ENCODE assay signal across 14 cellular contexts in the genomic region with DNA sequence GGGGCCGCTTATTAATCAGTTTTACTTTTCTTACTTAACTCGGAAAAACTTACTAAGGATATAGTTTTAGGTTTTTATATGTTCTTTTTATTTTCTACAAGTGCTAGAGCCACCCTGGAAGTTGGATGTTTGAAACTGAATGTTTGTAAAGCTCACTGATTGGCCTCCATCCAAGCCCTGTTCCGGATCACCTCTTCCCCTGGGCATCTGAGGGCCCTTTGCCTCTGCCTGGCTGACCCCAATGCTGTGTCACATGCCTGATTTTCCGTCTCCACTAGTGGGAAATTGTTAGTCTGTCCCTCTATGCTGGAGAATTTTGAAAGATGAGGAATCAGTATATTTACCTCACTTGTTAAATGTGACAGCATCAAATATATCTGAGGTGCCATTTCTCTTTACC.
DNase-seq lines count a peak whose midpoint lies in the region; ATAC-seq and TF ChIP-seq lines count a peak whose summit lies in the region.
"Had no signal": no experiment of that assay in that cellular context is flagged by ENCODE, and none has a peak within 500 bp of the region (broad histone marks: within the 10 kb centered on the region; RNA-seq: fewer than 3 reads in every experiment).

No MANE protein-coding gene starts in this region.

- H3K27me3 Mint-ChIP-seq in chondrocyte (ENCODE audit: low read depth) = no peaks in the 10 kb centered on the region

- peak; percentile 28 for DNase-seq in DMS53 (lab: John Stamatoyannopoulos, UW)
- DNase-seq in DMS53 treated with DMSO at 0.1 percent for 48 hours (lab: John Stamatoyannopoulos, UW; ENCODE audit: unreplicated experiment) = no peak
- DNase-seq in caudate nucleus (lab: John Stamatoyannopoulos, UW) = no peak
- DNase-seq in kidney tubule cell (ENCODE audit: low spot score) = peak; percentile 9
- DNase-seq in posterior cingulate gyrus = no peak
- no peak for DNase-seq in midbrain (lab: John Stamatoyannopoulos, UW)
- no peak for DNase-seq in chondrocyte (ENCODE audit: low spot score)
- DNase-seq: C1 segment of cervical spinal cord; Calu3; CD4-positive, alpha-beta T cell; GM23248 had no signal

- H3K9me3 Mint-ChIP-seq in chondrocyte (ENCODE audit: low read depth) = no peaks in the 10 kb centered on the region
- H3K9me3 Mint-ChIP-seq: CD4-positive, alpha-beta T cell had no signal

- H3K27ac Mint-ChIP-seq in chondrocyte (ENCODE audit: unreplicated experiment) = no peak overlapping the region
- H3K27ac Mint-ChIP-seq: CD4-positive, alpha-beta T cell had no signal

- H3K4me3 Mint-ChIP-seq in chondrocyte (ENCODE audit: unreplicated experiment) = no peak overlapping the region
- H3K4me3 Mint-ChIP-seq: CD4-positive, alpha-beta T cell had no signal

- ATAC-seq in GM21360 (IDR thresholded peaks at IDR 0.05; ENCODE audit: unreplicated experiment) = no peak

- H3K27ac ChIP-seq in caudate nucleus (ENCODE audit: low read depth, low read length) = peak overlapping the region; percentile 16
- H3K27ac ChIP-seq: 22Rv1, GM23248, HL-60 had no signal

- intact Hi-C loops in posterior cingulate gyrus (cut with DNase I) = no loop called here

- H3K36me3 Mint-ChIP-seq in chondrocyte (ENCODE audit: low read depth) = no peaks in the 10 kb centered on the region

- TF ChIP-seq CTCF in chondrocyte (IDR thresholded peaks at IDR 0.05) = no peak

- H3K4me1 Mint-ChIP-seq in chondrocyte (ENCODE audit: low read depth) = no peaks in the 10 kb centered on the region

Comparison
In these comparisons a context has a peak if more than half of its experiments do, and no peak if none do; other contexts are left out.
1. DNase-seq: peak in DMS53 (single experiment) and kidney tubule cell (single experiment); none in DMS53 treated with DMSO at 0.1 percent for 48 hours (single experiment), caudate nucleus (0 of 61), posterior cingulate gyrus (0 of 10), midbrain (single experiment) and chondrocyte (single experiment).